ENCODE assay signal across 8 cellular contexts in genomic region chr12:118376089-118377004, GRCh38. TPM values are rescaled to one million over a fixed set of nuclear protein-coding genes. Genes with fewer than 3 reads are reported as not detected.
DNase-seq lines count a peak whose midpoint lies in the region; ATAC-seq and TF ChIP-seq lines count a peak whose summit lies in the region.

TSS of gene SUDS3 (plus strand) at chr12:118376555. CDS start at chr12:118376692, 137 bp downstream.

- H3K4me2 ChIP-seq in BLaER1 (peak within 1 kb of the TSS; percentile 98), MM.1S (ENCODE audit: low read depth, low read length) (peak within 1 kb of the TSS; percentile 79)

- no peaks in the 10 kb centered on the region for H3K9me3 Mint-ChIP-seq in nephron progenitor cell
- no peaks in the 10 kb centered on the region for H3K9me3 Mint-ChIP-seq in stimulated activated naive CD8-positive, alpha-beta T cell treated with anti-CD3 and anti-CD28 coated beads, Interleukin-15, Interleukin-2, amounts not matched to agents 100 ng/mL and 50 ng/mL, for 24 hours

- peak within 1 kb of the TSS; percentile 100 for H3K27ac Mint-ChIP-seq in nephron progenitor cell
- peak within 1 kb of the TSS; percentile 98 for H3K27ac Mint-ChIP-seq in stimulated activated naive CD8-positive, alpha-beta T cell treated with anti-CD3 and anti-CD28 coated beads, Interleukin-15, Interleukin-2, amounts not matched to agents 100 ng/mL and 50 ng/mL, for 24 hours

- H3K9me3 ChIP-seq in BLaER1 (no peaks in the 10 kb centered on the region), MM.1S (replicated peaks; ENCODE audit: insufficient read depth, low read length) (no peaks in the 10 kb centered on the region), SJCRH30 (replicated peaks) (no peaks in the 10 kb centered on the region)

- peaks cover 18% of the 10 kb centered on the region for H3K27me3 Mint-ChIP-seq in nephron progenitor cell (ENCODE audit: low read depth, poor library complexity)
- H3K27me3 Mint-ChIP-seq in stimulated activated naive CD8-positive, alpha-beta T cell treated with anti-CD3 and anti-CD28 coated beads, Interleukin-15, Interleukin-2, amounts not matched to agents 100 ng/mL and 50 ng/mL, for 24 hours: no peaks in the 10 kb centered on the region

- TF ChIP-seq CTCF in MM.1S (IDR thresholded peaks at IDR 0.05; ENCODE audit: low read length) (peak; percentile 70), fibroblast of villous mesenchyme (IDR thresholded peaks at IDR 0.05; ENCODE audit: insufficient read depth, low read depth, low read length) (peak; percentile 98), nephron progenitor cell (IDR thresholded peaks at IDR 0.05) (peak; percentile 95)

- peak within 1 kb of the TSS; percentile 93 for H3K9ac ChIP-seq in BLaER1
- peak within 1 kb of the TSS; percentile 77 for H3K9ac ChIP-seq in MM.1S (ENCODE audit: low read length)

- no peaks in the 10 kb centered on the region for H3K9me2 ChIP-seq in MM.1S (replicated peaks; ENCODE audit: insufficient read depth, low read length)

- H4K20me1 ChIP-seq in BLaER1 (peaks cover 52% of the 10 kb centered on the region), MM.1S (ENCODE audit: insufficient read depth, low read length) (no peaks in the 10 kb centered on the region)

- H3F3A ChIP-seq in MM.1S (ENCODE audit: insufficient read depth, low read length): peaks cover 7% of the 10 kb centered on the region; the same call in 1 of the 2 replicates

- DNase-seq in MM.1S: peak; percentile 69
- DNase-seq in SJCRH30: peak; percentile 82 to 88
- peak; percentile 94 for DNase-seq in activated gamma-delta T cell treated with anti-CD3 and anti-CD28 coated beads, Interleukin-2, amount 50 U/mL, for 16 hours (ENCODE audit: low read depth)
- peak; percentile 84 for DNase-seq in fibroblast of villous mesenchyme (ENCODE audit: low read depth)
- peak; percentile 95 for DNase-seq in nephron progenitor cell

- H3K27ac ChIP-seq in BLaER1: peak within 1 kb of the TSS; percentile 97
- peak within 1 kb of the TSS; percentile 73 for H3K27ac ChIP-seq in MM.1S (ENCODE audit: low read length)
- peak within 1 kb of the TSS; percentile 93 for H3K27ac ChIP-seq in SJCRH30

- 0 out of 2 replicates have a peak within 1 kb of the TSS, but pooled peaks have one; percentile 51 for H2AFZ ChIP-seq in MM.1S (ENCODE audit: low read length)

- peaks cover 48% of the 10 kb centered on the region for H3K4me1 Mint-ChIP-seq in nephron progenitor cell
- peaks cover 39% of the 10 kb centered on the region for H3K4me1 Mint-ChIP-seq in stimulated activated naive CD8-positive, alpha-beta T cell treated with anti-CD3 and anti-CD28 coated beads, Interleukin-15, Interleukin-2, amounts not matched to agents 100 ng/mL and 50 ng/mL, for 24 hours (ENCODE audit: low read depth)

- H3K36me3 ChIP-seq in BLaER1 (peaks cover 31% of the 10 kb centered on the region), MM.1S (replicated peaks; ENCODE audit: insufficient read depth, low read length) (no peaks in the 10 kb centered on the region), SJCRH30 (peaks cover 16% of the 10 kb centered on the region)

- peak within 1 kb of the TSS; percentile 82 for H3K4me3 Mint-ChIP-seq in nephron progenitor cell
- peak within 1 kb of the TSS; percentile 83 for H3K4me3 Mint-ChIP-seq in stimulated activated naive CD8-positive, alpha-beta T cell treated with anti-CD3 and anti-CD28 coated beads, Interleukin-15, Interleukin-2, amounts not matched to agents 100 ng/mL and 50 ng/mL, for 24 hours

- peaks cover 22% of the 10 kb centered on the region for H3K79me2 ChIP-seq in MM.1S (ENCODE audit: low read length)

- H3K27me3 ChIP-seq in BLaER1: peaks cover 13% of the 10 kb centered on the region
- no peaks in the 10 kb centered on the region for H3K27me3 ChIP-seq in MM.1S (replicated peaks; ENCODE audit: insufficient read depth, low read length)
- no peaks in the 10 kb centered on the region for H3K27me3 ChIP-seq in SJCRH30

- peak; percentile 36 for ATAC-seq in GM19455 (IDR thresholded peaks at IDR 0.05; ENCODE audit: unreplicated experiment)

- H3K4me3 ChIP-seq in BLaER1 (peak within 1 kb of the TSS; percentile 97), MM.1S (ENCODE audit: low read length) (peak within 1 kb of the TSS; percentile 80), SJCRH30 (peak within 1 kb of the TSS; percentile 89), fibroblast of villous mesenchyme (ENCODE audit: low read depth, low read length) (peak within 1 kb of the TSS; percentile 91)

- peaks cover 32% of the 10 kb centered on the region for H3K4me1 ChIP-seq in BLaER1
- H3K4me1 ChIP-seq in MM.1S (ENCODE audit: low read length): no peaks in the 10 kb centered on the region
- H3K4me1 ChIP-seq in SJCRH30: peaks cover 3% of the 10 kb centered on the region; the same call in 1 of the 2 replicates

- peaks cover 10% of the 10 kb centered on the region for H3K36me3 Mint-ChIP-seq in nephron progenitor cell (ENCODE audit: low read depth)
- H3K36me3 Mint-ChIP-seq in stimulated activated naive CD8-positive, alpha-beta T cell treated with anti-CD3 and anti-CD28 coated beads, Interleukin-15, Interleukin-2, amounts not matched to agents 100 ng/mL and 50 ng/mL, for 24 hours (ENCODE audit: low read depth): peaks cover 10% of the 10 kb centered on the region

RNA-seq across cellular contexts. Expression of gene SUDS3, which starts in this region (rescaled TPM):
- total RNA-seq in SJCRH30 (2014; rRNA removed; shearing (Covaris generic)): 42.9 and 43.6 TPM in 2 replicates
- total RNA-seq in fibroblast of villous mesenchyme: 34.1 and 53.5 TPM in 2 replicates

Comparison
In these comparisons a context has a peak if more than half of its experiments do, and no peak if none do; other contexts are left out.
1. Peak in every context shown above with its lines: DNase-seq, ATAC-seq, H3K4me3 ChIP-seq and H3K27ac ChIP-seq.